Comparison of ENCODE assay signal across 16 cellular contexts in genomic region chr2:15241208-15241607, GRCh38.
DNase-seq lines count a peak whose midpoint lies in the region; ATAC-seq, FAIRE-seq and TF ChIP-seq lines count a peak whose summit lies in the region.
"Had no signal": no experiment of that assay in that cellular context is flagged by ENCODE, and none has a peak within 500 bp of the region (broad histone marks: within the 10 kb centered on the region; RNA-seq: fewer than 3 reads in every experiment).

No MANE protein-coding gene starts in this region.

- no peak overlapping the region for H2AFZ ChIP-seq in astrocyte (ENCODE audit: low read depth, low read length)

- H3K56ac ChIP-seq in mesendoderm (ENCODE audit: low read length): no peak overlapping the region

- intact Hi-C loops in posterior cingulate gyrus (cut with DNase I): no loop called here

- ATAC-seq in HG03460 (IDR thresholded peaks at IDR 0.05; ENCODE audit: unreplicated experiment): no peak
- ATAC-seq: Panc1 had no signal

- H3K4me3 ChIP-seq in astrocyte (ENCODE audit: insufficient read depth, low read depth, low read length) (no peak overlapping the region), fibroblast of pulmonary artery (replicated peaks; ENCODE audit: low read depth, low read length) (no peak overlapping the region), mesendoderm (ENCODE audit: low read length) (no peak overlapping the region)

- H3K79me2 ChIP-seq in astrocyte (ENCODE audit: insufficient read depth, low read length): no peaks in the 10 kb centered on the region
- no peaks in the 10 kb centered on the region for H3K79me2 ChIP-seq in mesendoderm (ENCODE audit: control insufficient read depth, insufficient read depth, low read length)

- H3K4me1 Mint-ChIP-seq in astrocyte (ENCODE audit: low read depth, unreplicated experiment): peaks cover 9% of the 10 kb centered on the region

- H3K23ac ChIP-seq in mesendoderm (ENCODE audit: low read length): no peak overlapping the region

- DNase-seq in Ammon's horn (ENCODE audit: low spot score) (peak; percentile 50), astrocyte (ENCODE audit: low read depth) (no peak), fibroblast of pulmonary artery (ENCODE audit: low read depth) (peak; percentile 18), midbrain (lab: John Stamatoyannopoulos, UW) (peak; percentile 20), mesendoderm (no peak), posterior cingulate gyrus (no peak)
- DNase-seq: C1 segment of cervical spinal cord, HFFc6, NCI-H1092, NCI-H146, NCI-H2081 treated with DMSO at 0.1 percent for 48 hours, NCI-H510A had no signal

- no peak overlapping the region for H2BK5ac ChIP-seq in mesendoderm (ENCODE audit: low read length)

- H3K27me3 Mint-ChIP-seq in astrocyte (ENCODE audit: low read depth, unreplicated experiment): no peaks in the 10 kb centered on the region

- H2BK15ac ChIP-seq in mesendoderm (replicated peaks; ENCODE audit: low read depth): no peak overlapping the region

- no peak overlapping the region for H3K4ac ChIP-seq in mesendoderm (ENCODE audit: low read depth, low read length)

- no CpG with 5 or more reads among the region's 1 CpG for WGBS in mesendoderm (ENCODE audit: extremely low coverage, insufficient coverage, low lambda C conversion rate)

- H3K9ac ChIP-seq in astrocyte (ENCODE audit: low read length): no peak overlapping the region
- no peak overlapping the region for H3K9ac ChIP-seq in mesendoderm (ENCODE audit: low read length)

- no peaks in the 10 kb centered on the region for H3K9me3 Mint-ChIP-seq in astrocyte (ENCODE audit: unreplicated experiment)
- H3K9me3 Mint-ChIP-seq: HFFc6 had no signal

- H3K27ac ChIP-seq in astrocyte (ENCODE audit: low read depth, low read length) (no peak overlapping the region), mesendoderm (ENCODE audit: low read depth, low read length) (no peak overlapping the region)

- no peak overlapping the region for H3K4me3 Mint-ChIP-seq in astrocyte (ENCODE audit: unreplicated experiment)
- H3K4me3 Mint-ChIP-seq: HFFc6 had no signal

- H3K27me3 ChIP-seq in astrocyte (ENCODE audit: insufficient read depth, low read length) (no peaks in the 10 kb centered on the region), mesendoderm (ENCODE audit: insufficient read depth, low read length, poor library complexity) (no peaks in the 10 kb centered on the region)

- no peak overlapping the region for H2BK120ac ChIP-seq in mesendoderm (ENCODE audit: low read depth, low read length)

- no peak overlapping the region for H3K18ac ChIP-seq in mesendoderm (ENCODE audit: low read length)

- FAIRE-seq in astrocyte (lab: Jason Lieb, UNC): peak; percentile 43
- FAIRE-seq: A204.1, H54 had no signal

- no peak overlapping the region for H3K4me2 ChIP-seq in astrocyte (ENCODE audit: low read length)
- H3K4me2 ChIP-seq in mesendoderm (ENCODE audit: low read length): no peak overlapping the region

- H4K20me1 ChIP-seq in astrocyte (ENCODE audit: insufficient read depth, low read length): peaks cover 16% of the 10 kb centered on the region

- H4K8ac ChIP-seq in mesendoderm (ENCODE audit: low read depth, low read length): no peak overlapping the region

- H4K5ac ChIP-seq in mesendoderm (ENCODE audit: low read length): no peak overlapping the region

- H3K36me3 ChIP-seq in astrocyte (ENCODE audit: insufficient read depth, low read length) (no peaks in the 10 kb centered on the region), mesendoderm (ENCODE audit: control insufficient read depth, insufficient read depth, low read length) (no peaks in the 10 kb centered on the region)

- H3K79me1 ChIP-seq in mesendoderm (ENCODE audit: low read length): no peaks in the 10 kb centered on the region

- no peaks in the 10 kb centered on the region for H3K9me3 ChIP-seq in astrocyte (ENCODE audit: insufficient read depth, low read depth, low read length)

- TF ChIP-seq CTCF in astrocyte (IDR thresholded peaks at IDR 0.05; ENCODE audit: insufficient read depth, low read depth, low read length) (no peak), fibroblast of pulmonary artery (IDR thresholded peaks at IDR 0.05; ENCODE audit: low read length, missing control alignments) (no peak)

- H3K4me1 ChIP-seq in astrocyte (ENCODE audit: insufficient read depth, low read length) (peaks cover 5% of the 10 kb centered on the region), mesendoderm (ENCODE audit: control insufficient read depth, low read depth, low read length) (no peaks in the 10 kb centered on the region)

- no peak overlapping the region for H2AK5ac ChIP-seq in mesendoderm (ENCODE audit: low read length)

- H3K36me3 Mint-ChIP-seq in astrocyte (ENCODE audit: low read depth, unreplicated experiment): peaks cover 15% of the 10 kb centered on the region

- no peak overlapping the region for H3K27ac Mint-ChIP-seq in astrocyte (ENCODE audit: unreplicated experiment)
- H3K27ac Mint-ChIP-seq: HFFc6 had no signal

Comparison
In these comparisons a context has a peak if more than half of its experiments do, and no peak if none do; other contexts are left out.
1. DNase-seq: peak in Ammon's horn (single experiment), fibroblast of pulmonary artery (single experiment) and midbrain (single experiment); none in astrocyte (single experiment), mesendoderm (single experiment) and posterior cingulate gyrus (0 of 10).